ENCODE assay signal across 28 cellular contexts in genomic region chr15:88849376-88850122, GRCh38. TPM values are rescaled to one million over a fixed set of nuclear protein-coding genes. Genes with fewer than 3 reads are reported as not detected.
DNase-seq lines count a peak whose midpoint lies in the region; ATAC-seq, FAIRE-seq and TF ChIP-seq lines count a peak whose summit lies in the region.
"Had no signal": no experiment of that assay in that cellular context is flagged by ENCODE, and none has a peak within 500 bp of the region (broad histone marks: within the 10 kb centered on the region; RNA-seq: fewer than 3 reads in every experiment).

No MANE protein-coding gene starts in this region.

- intact Hi-C loops in Right ventricle myocardium inferior (cut with DNase I) (no loop called here), K562 (cut with micrococcal nuclease) (no loop called here), aorta (cut with DNase I) (no loop called here)

- no peaks in the 10 kb centered on the region for H3K4me1 Mint-ChIP-seq in mesothelial cell of epicardium

- no peak for FAIRE-seq in K562 (lab: Jason Lieb, UNC)
- FAIRE-seq: GM12892, GM18507 had no signal

- in situ Hi-C loops in K562 (cut with MboI): no loop called here

- H3K9me3 ChIP-seq in right atrium auricular region (no peaks in the 10 kb centered on the region), K562 (replicated peaks; ENCODE audit: control insufficient read depth, insufficient read depth, low read depth, low read length) (no peaks in the 10 kb centered on the region), aorta (ENCODE audit: control insufficient read depth, low read length) (no peaks in the 10 kb centered on the region)

- no peak for TF ChIP-seq EP300 in K562 (IDR thresholded peaks at IDR 0.05; ENCODE audit: low read length)

- H3K4me3 ChIP-seq in right atrium auricular region (no peak overlapping the region), K562 (no peak overlapping the region), aorta (ENCODE audit: low read length in 2 of 2) (no peak overlapping the region)
- H3K4me3 ChIP-seq: GM23248 had no signal

- H3K27ac ChIP-seq in right atrium auricular region (no peak overlapping the region), K562 (ENCODE audit: extremely low read depth, low read depth, low read length) (no peak overlapping the region), aorta (ENCODE audit: low read depth in 1 of 2, low read length in 2 of 2) (no peak overlapping the region)
- H3K27ac ChIP-seq: GM23248, HL-60 had no signal

- no peak overlapping the region for H3K4me3 Mint-ChIP-seq in mesothelial cell of epicardium
- H3K4me3 Mint-ChIP-seq: H9 had no signal

- no peaks in the 10 kb centered on the region for H3K9me1 ChIP-seq in K562 (ENCODE audit: control insufficient read depth, insufficient read depth, low read length)

- POLR2A ChIA-PET in K562 (lab: Yijun Ruan, JAX): interaction anchor here (1.0 to 1.3 kb wide), 2 partner anchors 15 to 17 kb away, joined by 4 read pairs; no protein-coding TSS in a partner anchor

- TF ChIP-seq RAD21 in K562 (CRISPR knock-in tag; conservative IDR thresholded peaks at IDR 0.05 in 1 of 2, IDR thresholded peaks at IDR 0.05 in 1 of 2): no peak

- no peaks in the 10 kb centered on the region for H3K79me2 ChIP-seq in K562 (ENCODE audit: control insufficient read depth, insufficient read depth, low read length)

- DNase-seq in Right ventricle myocardium inferior (ENCODE audit: missing footprints) (no peak), right atrium auricular region (ENCODE audit: low spot score) (no peak), K562 (ENCODE audit: extremely low read depth in 1 of 4, low spot score in 3 of 4) (no peak), mesothelial cell of epicardium (ENCODE audit: low spot score in 2 of 2, unreplicated experiment in 2 of 2) (no peak), aorta (no peak), NCI-H1105 (lab: John Stamatoyannopoulos, UW) (no peak), AG08395 (ENCODE audit: low spot score) (no peak)
- no peak for DNase-seq in activated CD8-positive, alpha-beta memory T cell treated with anti-CD3 and anti-CD28 coated beads, Interleukin-2, amount 50 U/mL, for 4 hours
- DNase-seq: 8988T, ACHN, Calu3, DMS79 treated with DMSO at 0.1 percent for 48 hours, GF-D8, GM23248, H9, MV-4-11, NCI-H1105 treated with DMSO at 0.1 percent for 48 hours, NCI-H146, NCI-H1930, NCI-H2107, NCI-H524, NCI-H774, Right ventricle myocardium superior, SW 1271 had no signal

- no peaks in the 10 kb centered on the region for H4K20me1 ChIP-seq in K562 (replicated peaks; ENCODE audit: control insufficient read depth, insufficient read depth, low read length)

- WGBS in K562 (ENCODE audit: insufficient coverage, low coverage, missing lambda C conversion rate): 21% methylated on average over 11 of the region's 23 CpGs
- WGBS in aorta, 2 donors: 77 to 78% methylated on average over 23 of the region's 23 CpGs

- peaks cover 25% of the 10 kb centered on the region for H3K27me3 Mint-ChIP-seq in mesothelial cell of epicardium (ENCODE audit: low read depth)

- peaks cover 1% of the 10 kb centered on the region for H3K9me3 Mint-ChIP-seq in mesothelial cell of epicardium

- H2AFZ ChIP-seq in K562 (ENCODE audit: low read depth, low read length): no peak overlapping the region
- H2AFZ ChIP-seq: GM23248 had no signal

- H3K4me1 ChIP-seq in right atrium auricular region (no peaks in the 10 kb centered on the region), K562 (replicated peaks in 1 of 2; ENCODE audit: control insufficient read depth in 2 of 2, insufficient read depth in 2 of 2, low read length in 2 of 2) (peaks cover 0 to 13% of the 10 kb centered on the region in 2 experiments; a peak in 2 of 5 replicates), aorta (ENCODE audit: control insufficient read depth in 1 of 2, insufficient read depth in 2 of 2, low read length in 2 of 2) (no peaks in the 10 kb centered on the region)

- TF ChIP-seq POLR2A in K562 (conservative IDR thresholded peaks at IDR 0.05): no peak

- CTCF ChIA-PET in K562 (lab: Yijun Ruan, JAX; ENCODE audit: low intra/inter-chr PET ratio): no interaction called here

- no peaks in the 10 kb centered on the region for H3K27me3 ChIP-seq in right atrium auricular region
- H3K27me3 ChIP-seq in K562 (ENCODE audit: control insufficient read depth in 2 of 2, insufficient read depth in 2 of 2, low read length in 2 of 2): peaks cover 19 to 40% of the 10 kb centered on the region in 2 experiments
- H3K27me3 ChIP-seq in aorta (ENCODE audit: control insufficient read depth in 1 of 2, insufficient read depth in 2 of 2, low read length in 1 of 2): no peaks in the 10 kb centered on the region

- H3K36me3 ChIP-seq in right atrium auricular region (no peaks in the 10 kb centered on the region), K562 (ENCODE audit: control insufficient read depth, insufficient read depth, low read length) (no peaks in the 10 kb centered on the region), aorta (ENCODE audit: control insufficient read depth in 1 of 2, insufficient read depth in 2 of 2, low read length in 1 of 2) (peaks cover 0 to 2% of the 10 kb centered on the region in 2 donors)

- H3K36me3 Mint-ChIP-seq in mesothelial cell of epicardium: no peaks in the 10 kb centered on the region

- no peak overlapping the region for H3K4me2 ChIP-seq in K562 (ENCODE audit: insufficient read depth, low read length)

- TF ChIP-seq CTCF in right atrium auricular region (IDR thresholded peaks at IDR 0.05) (no peak), K562 (IDR thresholded peaks at IDR 0.05 in 2 of 3, conservative IDR thresholded peaks at IDR 0.05 in 1 of 3; ENCODE audit: insufficient read depth in 2 of 3, low read depth in 1 of 3, low read length in 3 of 3) (no peak), mesothelial cell of epicardium (IDR thresholded peaks at IDR 0.05; ENCODE audit: unreplicated experiment) (no peak)

- ATAC-seq in Right ventricle myocardium inferior: peak; percentile 20
- no peak; the same call in 2 of the 3 replicates for ATAC-seq in K562
- ATAC-seq in aorta (ENCODE audit: low FRiP score): peak; percentile 40

- H3K9ac ChIP-seq in K562 (ENCODE audit: insufficient read depth in 1 of 2, low read depth in 2 of 2, low read length in 2 of 2): no peak overlapping the region
- H3K9ac ChIP-seq: GM23248 had no signal

- BruUV-seq in K562 (replicated peaks; lab: Mats Ljungman, UMichigan): no TSS peak

- H3K27ac Mint-ChIP-seq in mesothelial cell of epicardium: peak overlapping the region; percentile 39
- H3K27ac Mint-ChIP-seq: H9 had no signal

RNA-seq across cellular contexts. Expression of gene HAPLN3, which starts 45.8 kb away (rescaled TPM):
- total RNA-seq in Right ventricle myocardium inferior: 1.1 TPM
- 1 to 10 TPM; 3.2 to 3.6 TPM for total RNA-seq in right atrium auricular region
- total RNA-seq in K562 (2011; cell fraction: chromatin; rRNA removed; ENCODE audit: low replicate concordance): 5.6 and 9.6 TPM in 2 replicates
- total RNA-seq in K562 (2011; cell fraction: nucleolus; rRNA removed): 6.2 and 6.8 TPM in 2 replicates
- 4.9 and 5.9 TPM in 2 replicates for total RNA-seq in K562 (2011; cell fraction: nucleoplasm; rRNA removed)
- 1.9 and 2.1 TPM in 2 replicates for total RNA-seq in K562 (2014; rRNA removed)
- total RNA-seq in K562 (2014; rRNA removed; fragmentation: Illumina TruSeq; extraction: Trizol): 0.35 and 0.36 TPM in 2 replicates
- 0.65 and 1.0 TPM in 2 replicates for total RNA-seq in K562 (2015; rRNA removed; fragmentation: Illumina TruSeq; extraction: Trizol)
- total RNA-seq in K562 (2021): 1.9 and 2.4 TPM in 2 replicates
- polyA plus RNA-seq in K562 (2011; rRNA removed): 0.71 and 2.1 TPM in 2 replicates
- 1.4 and 2.3 TPM in 2 replicates for polyA plus RNA-seq in K562 (2011; cell fraction: cytosol; rRNA removed)
- polyA plus RNA-seq in K562 (2011; cell fraction: nucleus; rRNA removed): 9.4 and 14.2 TPM in 2 replicates
- 1.6 and 4.0 TPM in 2 replicates for polyA plus RNA-seq in K562 (2012)
- 0.59 and 1.00 TPM in 2 replicates for polyA plus RNA-seq in K562 (2014; fragmentation: Illumina TruSeq; extraction: Trizol)
- polyA plus RNA-seq in K562 (2014; fragmentation: Nextera tagmentation; extraction: Ambion mirVana): under 1 TPM; 0.04 to 0.06 TPM
- 2.0 and 3.4 TPM in 2 replicates for polyA plus RNA-seq in K562 (2014; rRNA removed)
- polyA minus RNA-seq in K562 (2011; rRNA and poly(A)+ RNA removed): 0.77 and 0.99 TPM in 2 replicates
- 2.5 TPM in 1 of 2 replicates, not detected in the other for polyA minus RNA-seq in K562 (2011; cell fraction: cytosol; rRNA and poly(A)+ RNA removed)
- polyA minus RNA-seq in K562 (2011; cell fraction: nucleus; rRNA and poly(A)+ RNA removed): 1.1 and 1.8 TPM in 2 replicates
- total RNA-seq in mesothelial cell of epicardium: 3.5 to 3.9 TPM (median 3.9 TPM) in 3 replicates
- 10 to 100 TPM; 79.9 to 82.3 TPM for total RNA-seq in aorta
- 10 to 100 TPM; 14.4 to 99.4 TPM for polyA plus RNA-seq in aorta

RNA-seq across cellular contexts. Expression of gene ACAN, which starts 46.3 kb away (rescaled TPM):
- total RNA-seq in Right ventricle myocardium inferior (not detected), right atrium auricular region (under 1 TPM in 1 of 2 donors, not detected in 1; 0.16 TPM), K562 (2014; rRNA removed) (not detected in 2 replicates), K562 (2014; rRNA removed; fragmentation: Illumina TruSeq; extraction: Trizol) (not detected in 2 replicates), K562 (2015; rRNA removed; fragmentation: Illumina TruSeq; extraction: Trizol) (not detected in 2 replicates), K562 (2021) (not detected in 2 replicates), mesothelial cell of epicardium (0.07 to 0.13 TPM (median 0.09 TPM) in 3 replicates), aorta (100 to 1,000 TPM in 1 of 2 donors, 10 to 100 TPM in 1; 31.7 to 312 TPM)
- not detected in 2 replicates for total RNA-seq in K562 (2011; cell fraction: chromatin; rRNA removed; ENCODE audit: low replicate concordance)
- total RNA-seq in K562 (2011; cell fraction: nucleolus; rRNA removed): not detected in 2 replicates
- total RNA-seq in K562 (2011; cell fraction: nucleoplasm; rRNA removed): not detected in 2 replicates
- polyA plus RNA-seq in K562 (2011; rRNA removed) (not detected in 2 replicates), K562 (2014; fragmentation: Illumina TruSeq; extraction: Trizol) (not detected in 2 replicates), K562 (2014; fragmentation: Nextera tagmentation; extraction: Ambion mirVana) (not detected), K562 (2014; rRNA removed) (not detected in 2 replicates), aorta (10 to 100 TPM; 12.9 to 37.6 TPM)
- not detected in 2 replicates for polyA plus RNA-seq in K562 (2011; cell fraction: cytosol; rRNA removed)
- not detected in 2 replicates for polyA plus RNA-seq in K562 (2011; cell fraction: nucleus; rRNA removed)
- polyA plus RNA-seq in K562 (2012): not detected in 2 replicates
- not detected in 2 replicates for polyA minus RNA-seq in K562 (2011; rRNA and poly(A)+ RNA removed)
- not detected in 2 replicates for polyA minus RNA-seq in K562 (2011; cell fraction: cytosol; rRNA and poly(A)+ RNA removed)
- not detected in 2 replicates for polyA minus RNA-seq in K562 (2011; cell fraction: nucleus; rRNA and poly(A)+ RNA removed)
- total RNA-seq: Calu3, GM23248, MCF 10A had no signal
- polyA plus RNA-seq: GM23248 had no signal

Comparison
In these comparisons a context has a peak if more than half of its experiments do, and no peak if none do; other contexts are left out.
1. RNA of gene HAPLN3, which starts 45.8 kb away (total RNA-seq): 79.9 to 82.3 TPM in aorta; 3.5 to 3.9 TPM in mesothelial cell of epicardium, 3.2 to 3.6 TPM in right atrium auricular region, 0.35 to 9.6 TPM in K562 and 1.1 TPM in Right ventricle myocardium inferior (single experiment); every median in the first group is over 4 times any median in the second.
2. RNA of gene ACAN, which starts 46.3 kb away (total RNA-seq): 31.7 to 312 TPM in aorta; 0.16 TPM in right atrium auricular region, 0.07 to 0.13 TPM in mesothelial cell of epicardium, not detected in Right ventricle myocardium inferior (single experiment) and not detected in K562; every median in the first group is over 10 times any median in the second.